In the genomic region with DNA sequence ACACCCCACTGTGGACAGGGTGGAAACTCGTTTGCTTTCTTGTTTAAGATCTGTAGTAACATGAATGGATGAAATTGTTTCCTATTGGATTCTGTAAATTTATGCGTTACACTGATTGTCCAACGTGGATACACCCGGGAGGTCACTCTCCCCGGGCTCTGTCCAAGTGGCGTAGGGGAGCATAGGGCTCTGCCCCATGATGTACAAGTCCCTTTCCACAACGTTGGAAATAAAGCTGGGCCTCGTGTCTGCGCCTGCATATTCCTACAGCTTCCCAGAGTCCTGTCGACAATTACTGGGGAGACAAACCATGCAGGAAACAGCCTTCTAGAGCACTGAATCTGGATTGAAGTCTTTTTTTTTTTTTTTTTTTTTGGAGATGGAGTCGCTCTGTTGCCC, we compare ENCODE assay signal across 8 cellular contexts. TPM values are rescaled to one million over a fixed set of nuclear protein-coding genes. Genes with fewer than 3 reads are reported as not detected.
A peak's percentile ranks its signal among the peaks of the same experiment; 100 is the strongest.
DNase-seq lines count a peak whose midpoint lies in the region; ATAC-seq and TF ChIP-seq lines count a peak whose summit lies in the region.

No MANE protein-coding gene starts in this region.

- H3K27me3 Mint-ChIP-seq in T-cell = no peaks in the 10 kb centered on the region

- H3K9me3 ChIP-seq in esophagus (ENCODE audit: control insufficient read depth in 2 of 2, insufficient read depth in 1 of 2, low read depth in 1 of 2, low read length in 1 of 2) (no peaks in the 10 kb centered on the region), psoas muscle (no peaks in the 10 kb centered on the region)

- DNase-seq in H7 = no peak
- no peak for DNase-seq in T-cell
- no peak for DNase-seq in psoas muscle
- no peak for DNase-seq in iPS-NIHi7 (ENCODE audit: extremely low spot score)
- no peak for DNase-seq in NCI-H1417 treated with DMSO at 0.1 percent for 48 hours (lab: John Stamatoyannopoulos, UW)
- no peak for DNase-seq in hypothalamus (lab: John Stamatoyannopoulos, UW)

- peak overlapping the region; percentile 76 to 90 for H3K27ac ChIP-seq in esophagus (ENCODE audit: low read depth in 2 of 2, low read length in 1 of 2)
- peak overlapping the region; percentile 88 for H3K27ac ChIP-seq in psoas muscle

- H3K27me3 ChIP-seq in H7 (ENCODE audit: control insufficient read depth, insufficient read depth, low read length) (no peaks in the 10 kb centered on the region), esophagus (ENCODE audit: control insufficient read depth in 1 of 2, insufficient read depth in 2 of 2, low read length in 2 of 2) (no peaks in the 10 kb centered on the region), psoas muscle (ENCODE audit: insufficient read depth in 3 of 3, low read length in 2 of 3) (no peaks in the 10 kb centered on the region)

- ATAC-seq in T-cell (replicated peaks in 1 of 4) (no peak), psoas muscle (no peak), HG03196 (IDR thresholded peaks at IDR 0.05; ENCODE audit: unreplicated experiment) (no peak)

- peak overlapping the region; percentile 94 to 100 (median 99) for H3K4me3 Mint-ChIP-seq in T-cell

- no peaks in the 10 kb centered on the region for H3K9me3 Mint-ChIP-seq in T-cell

- H3K36me3 ChIP-seq in H7 (replicated peaks; ENCODE audit: control insufficient read depth, insufficient read depth, low read length) = peaks cover 47% of the 10 kb centered on the region
- peaks cover 8 to 22% of the 10 kb centered on the region in 2 donors for H3K36me3 ChIP-seq in esophagus (ENCODE audit: control insufficient read depth in 2 of 2, insufficient read depth in 2 of 2, low read length in 1 of 2)
- peaks cover 15 to 53% of the 10 kb centered on the region in 2 donors for H3K36me3 ChIP-seq in psoas muscle (ENCODE audit: insufficient read depth in 1 of 2, low read depth in 1 of 2)

- TF ChIP-seq CTCF in psoas muscle (IDR thresholded peaks at IDR 0.05) = no peak

- H3K36me3 Mint-ChIP-seq in T-cell = peaks cover 40% of the 10 kb centered on the region

- peak overlapping the region; percentile 96 to 99 for H3K27ac Mint-ChIP-seq in T-cell

- H3K4me3 ChIP-seq in H7 (ENCODE audit: insufficient read depth, low read depth, low read length) = peak overlapping the region; percentile 76
- H3K4me3 ChIP-seq in esophagus (ENCODE audit: low read depth in 1 of 2, low read length in 2 of 2) = peak overlapping the region; percentile 78 to 96
- H3K4me3 ChIP-seq in psoas muscle = peak overlapping the region; percentile 83

- POLR2A ChIA-PET in T-cell (lab: Charles Lee) = interaction anchor here (0.5 to 4.3 kb wide), 7 partner anchors 9 to 415 kb away, joined by 3 to 21 read pairs (median 7); a partner anchor contains a TSS

- H3K4me1 ChIP-seq in esophagus (ENCODE audit: control insufficient read depth in 2 of 2, insufficient read depth in 2 of 2, low read length in 1 of 2) = peaks cover 0 to 5% of the 10 kb centered on the region in 2 donors
- peaks cover 40% of the 10 kb centered on the region for H3K4me1 ChIP-seq in psoas muscle

- CTCF ChIA-PET in T-cell (lab: Charles Lee) = interaction anchor here (0.6 to 0.7 kb wide), 3 partner anchors 9 to 72 kb away, joined by 3 to 5 read pairs (median 5); no protein-coding TSS in a partner anchor

- intact Hi-C loops in psoas muscle (cut with DNase I) = loop anchor here in 1 of 2 donors (5.0 kb wide), 1 partner anchor 260 kb away; no protein-coding TSS in a partner anchor

- peaks cover 46 to 66% (median 59%) of the 10 kb centered on the region in 3 donors for H3K4me1 Mint-ChIP-seq in T-cell

- 2 to 3% methylated on average over 11 of the region's 11 CpGs for WGBS in esophagus, 2 donors
- WGBS in psoas muscle, 3 donors = 7 to 11% (median 9%) methylated on average over 10 to 11 of the region's 11 CpGs

RNA-seq across cellular contexts. Expression of a gene that starts 1.4 kb away (rescaled TPM):
- 113 and 136 TPM in 2 replicates for total RNA-seq in H7 (2014; rRNA removed; shearing (Covaris generic))
- total RNA-seq in T-cell = 10 to 100 TPM; 13.1 to 23.2 (median 19.7) TPM
- 10 to 100 TPM; 32.5 to 46.4 TPM for polyA plus RNA-seq in esophagus
- total RNA-seq in psoas muscle = 10 to 100 TPM in 2 of 4 donors, 1 to 10 TPM in 2; 7.0 to 20.8 (median 9.2) TPM
- 10 to 100 TPM; 14.0 to 81.6 (median 17.4) TPM for polyA plus RNA-seq in psoas muscle

RNA-seq across cellular contexts. Expression of a gene that starts 45.6 kb away (rescaled TPM):
- total RNA-seq in H7 (2014; rRNA removed; shearing (Covaris generic)) = 35.3 and 37.1 TPM in 2 replicates
- 10 to 100 TPM; 28.6 to 47.6 (median 41.3) TPM for total RNA-seq in T-cell
- polyA plus RNA-seq in esophagus = 10 to 100 TPM; 20.1 to 27.8 TPM
- 10 to 100 TPM in 3 of 4 donors, 1 to 10 TPM in 1; 7.5 to 17.5 (median 12.2) TPM for total RNA-seq in psoas muscle
- 10 to 100 TPM in 2 of 3 donors, 1 to 10 TPM in 1; 7.3 to 12.9 (median 10.8) TPM for polyA plus RNA-seq in psoas muscle
